In genomic region chr11:76443254-76443935, GRCh38 we compare ENCODE assay signal across 8 cellular contexts. TPM values are rescaled to one million over a fixed set of nuclear protein-coding genes. Genes with fewer than 3 reads are reported as not detected.
DNase-seq lines count a peak whose midpoint lies in the region; ATAC-seq and TF ChIP-seq lines count a peak whose summit lies in the region.

No MANE protein-coding gene starts in this region.

- no peaks in the 10 kb centered on the region for H3K9me3 ChIP-seq in hepatocyte (ENCODE audit: low read depth)
- H3K9me3 ChIP-seq in spleen: no peaks in the 10 kb centered on the region

- intact Hi-C loops in spleen (cut with DNase I; ENCODE audit: low total_unique reads): loop anchor here (5.0 kb wide), 1 partner anchor 61 kb away; the partner anchor contains the start of genes GVQW3 and THAP12

- no peaks in the 10 kb centered on the region for H3K27me3 Mint-ChIP-seq in T-helper 2 cell treated with Interferon-gamma antibody and Interleukin-4, amounts not matched to agents 5 μg/mL and 100 μg/mL, for 36 hours (ENCODE audit: low read depth)

- H2AFZ ChIP-seq in hepatocyte: no peak overlapping the region

- H3K4me3 Mint-ChIP-seq in T-helper 2 cell treated with Interferon-gamma antibody and Interleukin-4, amounts not matched to agents 5 μg/mL and 100 μg/mL, for 36 hours: peak overlapping the region; percentile 98

- H3K36me3 Mint-ChIP-seq in T-helper 2 cell treated with Interferon-gamma antibody and Interleukin-4, amounts not matched to agents 5 μg/mL and 100 μg/mL, for 36 hours (ENCODE audit: low read depth): peaks cover 20% of the 10 kb centered on the region

- peaks cover 8% of the 10 kb centered on the region for H4K20me1 ChIP-seq in hepatocyte (ENCODE audit: insufficient read depth, poor library complexity, severe bottlenecking)

- no peak for TF ChIP-seq POLR2A in spleen (IDR thresholded peaks at IDR 0.05)

- no peaks in the 10 kb centered on the region for H3K9me3 Mint-ChIP-seq in T-helper 2 cell treated with Interferon-gamma antibody and Interleukin-4, amounts not matched to agents 5 μg/mL and 100 μg/mL, for 36 hours

- WGBS in hepatocyte (ENCODE audit: low lambda C conversion rate, missing lambda C conversion rate): 50% methylated on average over 8 of the region's 8 CpGs
- WGBS in spleen, 5 donors: 50 to 55% (median 53%) methylated on average over 8 of the region's 8 CpGs

- peak overlapping the region; percentile 94 for H3K27ac Mint-ChIP-seq in T-helper 2 cell treated with Interferon-gamma antibody and Interleukin-4, amounts not matched to agents 5 μg/mL and 100 μg/mL, for 36 hours

- peaks cover 33% of the 10 kb centered on the region for H3K4me1 Mint-ChIP-seq in T-helper 2 cell treated with Interferon-gamma antibody and Interleukin-4, amounts not matched to agents 5 μg/mL and 100 μg/mL, for 36 hours (ENCODE audit: low read depth)

- peaks cover 50% of the 10 kb centered on the region for H3K79me2 ChIP-seq in hepatocyte

- H3K27ac ChIP-seq in VCaP (peak overlapping the region; percentile 93), hepatocyte (peak overlapping the region; percentile 91), spleen (peak overlapping the region in 3 of 8 donors; percentile 93 to 95 (median 93))

- no peak for ATAC-seq in GM21528 (IDR thresholded peaks at IDR 0.05; ENCODE audit: low FRiP score, unreplicated experiment)

- DNase-seq in T-helper 2 cell treated with Interferon-gamma antibody and Interleukin-4, amounts not matched to agents 5 μg/mL and 100 μg/mL, for 36 hours (ENCODE audit: low spot score): no peak
- no peak for DNase-seq in T-helper 2 cell
- DNase-seq in hepatocyte (ENCODE audit: low spot score): peak; percentile 34
- DNase-seq in spleen: no peak
- no peak for DNase-seq in activated CD4-positive, CD25-positive, alpha-beta regulatory T cell (lab: John Stamatoyannopoulos, UW)
- no peak for DNase-seq in GM10266 (ENCODE audit: extremely low spot score)

- no peaks in the 10 kb centered on the region for H3K9me2 ChIP-seq in hepatocyte (replicated peaks; ENCODE audit: insufficient read depth)

- H3K27me3 ChIP-seq in hepatocyte (no peaks in the 10 kb centered on the region), spleen (replicated peaks in 1 of 7) (no peaks in the 10 kb centered on the region)

- peak overlapping the region; percentile 82 for H3K4me2 ChIP-seq in hepatocyte

- H3K4me3 ChIP-seq in hepatocyte: peak overlapping the region; percentile 34
- H3K4me3 ChIP-seq in spleen: peak overlapping the region in 7 of 8 donors; percentile 86 to 100 (median 97)

- peaks cover 13% of the 10 kb centered on the region for H3K4me1 ChIP-seq in hepatocyte (ENCODE audit: insufficient read depth)
- H3K4me1 ChIP-seq in spleen: peaks cover 13 to 49% (median 27%) of the 10 kb centered on the region in 6 donors

- TF ChIP-seq CTCF in VCaP (conservative IDR thresholded peaks at IDR 0.05) (no peak), hepatocyte (IDR thresholded peaks at IDR 0.05; ENCODE audit: poor library complexity) (no peak), spleen (IDR thresholded peaks at IDR 0.05 in 8 of 11, conservative IDR thresholded peaks at IDR 0.05 in 3 of 11) (no peak), GM10266 (IDR thresholded peaks at IDR 0.05; ENCODE audit: control insufficient read depth, insufficient read depth, low read depth, missing control alignments) (no peak)

- H3K36me3 ChIP-seq in hepatocyte (replicated peaks; ENCODE audit: insufficient read depth, low read depth) (no peaks in the 10 kb centered on the region), spleen (peaks cover 0 to 28% (median 12%) of the 10 kb centered on the region in 6 donors)

RNA-seq across cellular contexts. Expression of gene EMSY, which starts 1.4 kb away (rescaled TPM):
- total RNA-seq in hepatocyte (19.4 and 39.9 TPM in 2 replicates), spleen (10 to 100 TPM; 28.2 to 81.8 (median 37.4) TPM)
- polyA plus RNA-seq in hepatocyte (8.2 and 13.6 TPM in 2 replicates), spleen (1 to 10 TPM; 3.8 to 6.8 (median 4.7) TPM)
